ENCODE assay signal across 1 cellular context in the genomic region with DNA sequence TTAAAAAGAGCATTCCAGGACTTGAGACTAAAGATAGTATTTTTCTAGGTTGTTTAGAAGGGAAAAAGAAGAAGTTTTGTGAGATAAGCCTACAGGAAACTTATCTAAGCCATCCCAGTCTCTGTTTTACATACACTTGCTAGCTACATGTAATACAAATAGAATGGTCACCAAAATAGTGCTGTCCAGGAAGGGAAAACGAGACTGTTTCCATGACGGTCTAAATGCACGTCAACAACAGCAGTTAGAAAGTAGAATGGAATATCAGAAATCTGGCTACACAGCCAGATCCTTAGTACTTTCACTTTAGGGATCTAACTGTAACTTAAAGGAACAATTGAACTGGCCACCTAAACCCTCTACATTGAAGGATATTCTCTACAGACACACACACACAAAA.
TF ChIP-seq lines count a peak whose summit lies in the region.

No MANE protein-coding gene starts in this region.

TF ChIP-seq in WTC11, 78 proteins besides CTCF, POLR2A, EP300 and RAD21 (continued from another document):
- TF ChIP-seq, protein P1, sequence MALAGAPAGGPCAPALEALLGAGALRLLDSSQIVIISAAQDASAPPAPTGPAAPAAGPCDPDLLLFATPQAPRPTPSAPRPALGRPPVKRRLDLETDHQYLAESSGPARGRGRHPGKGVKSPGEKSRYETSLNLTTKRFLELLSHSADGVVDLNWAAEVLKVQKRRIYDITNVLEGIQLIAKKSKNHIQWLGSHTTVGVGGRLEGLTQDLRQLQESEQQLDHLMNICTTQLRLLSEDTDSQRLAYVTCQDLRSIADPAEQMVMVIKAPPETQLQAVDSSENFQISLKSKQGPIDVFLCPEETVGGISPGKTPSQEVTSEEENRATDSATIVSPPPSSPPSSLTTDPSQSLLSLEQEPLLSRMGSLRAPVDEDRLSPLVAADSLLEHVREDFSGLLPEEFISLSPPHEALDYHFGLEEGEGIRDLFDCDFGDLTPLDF (CRISPR knock-in tag; IDR thresholded peaks at IDR 0.05) = no peak
- TF ChIP-seq GTF2I (CRISPR knock-in tag; conservative IDR thresholded peaks at IDR 0.05) (no peak), JAZF1 (CRISPR knock-in tag; IDR thresholded peaks at IDR 0.05) (no peak), TCF7 (CRISPR knock-in tag; IDR thresholded peaks at IDR 0.05; ENCODE audit: low read depth) (no peak), NR2C2 (CRISPR knock-in tag; IDR thresholded peaks at IDR 0.05) (no peak), RELA (CRISPR knock-in tag; IDR thresholded peaks at IDR 0.05; ENCODE audit: borderline replicate concordance) (no peak)
- TF ChIP-seq, protein P2, sequence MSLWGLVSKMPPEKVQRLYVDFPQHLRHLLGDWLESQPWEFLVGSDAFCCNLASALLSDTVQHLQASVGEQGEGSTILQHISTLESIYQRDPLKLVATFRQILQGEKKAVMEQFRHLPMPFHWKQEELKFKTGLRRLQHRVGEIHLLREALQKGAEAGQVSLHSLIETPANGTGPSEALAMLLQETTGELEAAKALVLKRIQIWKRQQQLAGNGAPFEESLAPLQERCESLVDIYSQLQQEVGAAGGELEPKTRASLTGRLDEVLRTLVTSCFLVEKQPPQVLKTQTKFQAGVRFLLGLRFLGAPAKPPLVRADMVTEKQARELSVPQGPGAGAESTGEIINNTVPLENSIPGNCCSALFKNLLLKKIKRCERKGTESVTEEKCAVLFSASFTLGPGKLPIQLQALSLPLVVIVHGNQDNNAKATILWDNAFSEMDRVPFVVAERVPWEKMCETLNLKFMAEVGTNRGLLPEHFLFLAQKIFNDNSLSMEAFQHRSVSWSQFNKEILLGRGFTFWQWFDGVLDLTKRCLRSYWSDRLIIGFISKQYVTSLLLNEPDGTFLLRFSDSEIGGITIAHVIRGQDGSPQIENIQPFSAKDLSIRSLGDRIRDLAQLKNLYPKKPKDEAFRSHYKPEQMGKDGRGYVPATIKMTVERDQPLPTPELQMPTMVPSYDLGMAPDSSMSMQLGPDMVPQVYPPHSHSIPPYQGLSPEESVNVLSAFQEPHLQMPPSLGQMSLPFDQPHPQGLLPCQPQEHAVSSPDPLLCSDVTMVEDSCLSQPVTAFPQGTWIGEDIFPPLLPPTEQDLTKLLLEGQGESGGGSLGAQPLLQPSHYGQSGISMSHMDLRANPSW (CRISPR knock-in tag; conservative IDR thresholded peaks at IDR 0.05; ENCODE audit: low read depth) = no peak
- TF ChIP-seq, protein P3, sequence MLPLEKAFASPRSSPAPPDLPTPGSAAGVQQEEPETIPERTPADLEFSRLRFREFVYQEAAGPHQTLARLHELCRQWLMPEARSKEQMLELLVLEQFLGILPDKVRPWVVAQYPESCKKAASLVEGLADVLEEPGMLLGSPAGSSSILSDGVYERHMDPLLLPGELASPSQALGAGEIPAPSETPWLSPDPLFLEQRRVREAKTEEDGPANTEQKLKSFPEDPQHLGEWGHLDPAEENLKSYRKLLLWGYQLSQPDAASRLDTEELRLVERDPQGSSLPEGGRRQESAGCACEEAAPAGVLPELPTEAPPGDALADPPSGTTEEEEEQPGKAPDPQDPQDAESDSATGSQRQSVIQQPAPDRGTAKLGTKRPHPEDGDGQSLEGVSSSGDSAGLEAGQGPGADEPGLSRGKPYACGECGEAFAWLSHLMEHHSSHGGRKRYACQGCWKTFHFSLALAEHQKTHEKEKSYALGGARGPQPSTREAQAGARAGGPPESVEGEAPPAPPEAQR (CRISPR knock-in tag; IDR thresholded peaks at IDR 0.05) = no peak
- TF ChIP-seq, protein P4, sequence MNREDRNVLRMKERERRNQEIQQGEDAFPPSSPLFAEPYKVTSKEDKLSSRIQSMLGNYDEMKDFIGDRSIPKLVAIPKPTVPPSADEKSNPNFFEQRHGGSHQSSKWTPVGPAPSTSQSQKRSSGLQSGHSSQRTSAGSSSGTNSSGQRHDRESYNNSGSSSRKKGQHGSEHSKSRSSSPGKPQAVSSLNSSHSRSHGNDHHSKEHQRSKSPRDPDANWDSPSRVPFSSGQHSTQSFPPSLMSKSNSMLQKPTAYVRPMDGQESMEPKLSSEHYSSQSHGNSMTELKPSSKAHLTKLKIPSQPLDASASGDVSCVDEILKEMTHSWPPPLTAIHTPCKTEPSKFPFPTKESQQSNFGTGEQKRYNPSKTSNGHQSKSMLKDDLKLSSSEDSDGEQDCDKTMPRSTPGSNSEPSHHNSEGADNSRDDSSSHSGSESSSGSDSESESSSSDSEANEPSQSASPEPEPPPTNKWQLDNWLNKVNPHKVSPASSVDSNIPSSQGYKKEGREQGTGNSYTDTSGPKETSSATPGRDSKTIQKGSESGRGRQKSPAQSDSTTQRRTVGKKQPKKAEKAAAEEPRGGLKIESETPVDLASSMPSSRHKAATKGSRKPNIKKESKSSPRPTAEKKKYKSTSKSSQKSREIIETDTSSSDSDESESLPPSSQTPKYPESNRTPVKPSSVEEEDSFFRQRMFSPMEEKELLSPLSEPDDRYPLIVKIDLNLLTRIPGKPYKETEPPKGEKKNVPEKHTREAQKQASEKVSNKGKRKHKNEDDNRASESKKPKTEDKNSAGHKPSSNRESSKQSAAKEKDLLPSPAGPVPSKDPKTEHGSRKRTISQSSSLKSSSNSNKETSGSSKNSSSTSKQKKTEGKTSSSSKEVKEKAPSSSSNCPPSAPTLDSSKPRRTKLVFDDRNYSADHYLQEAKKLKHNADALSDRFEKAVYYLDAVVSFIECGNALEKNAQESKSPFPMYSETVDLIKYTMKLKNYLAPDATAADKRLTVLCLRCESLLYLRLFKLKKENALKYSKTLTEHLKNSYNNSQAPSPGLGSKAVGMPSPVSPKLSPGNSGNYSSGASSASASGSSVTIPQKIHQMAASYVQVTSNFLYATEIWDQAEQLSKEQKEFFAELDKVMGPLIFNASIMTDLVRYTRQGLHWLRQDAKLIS (CRISPR knock-in tag; IDR thresholded peaks at IDR 0.05; ENCODE audit: borderline replicate concordance) = no peak
